In the genomic region with DNA sequence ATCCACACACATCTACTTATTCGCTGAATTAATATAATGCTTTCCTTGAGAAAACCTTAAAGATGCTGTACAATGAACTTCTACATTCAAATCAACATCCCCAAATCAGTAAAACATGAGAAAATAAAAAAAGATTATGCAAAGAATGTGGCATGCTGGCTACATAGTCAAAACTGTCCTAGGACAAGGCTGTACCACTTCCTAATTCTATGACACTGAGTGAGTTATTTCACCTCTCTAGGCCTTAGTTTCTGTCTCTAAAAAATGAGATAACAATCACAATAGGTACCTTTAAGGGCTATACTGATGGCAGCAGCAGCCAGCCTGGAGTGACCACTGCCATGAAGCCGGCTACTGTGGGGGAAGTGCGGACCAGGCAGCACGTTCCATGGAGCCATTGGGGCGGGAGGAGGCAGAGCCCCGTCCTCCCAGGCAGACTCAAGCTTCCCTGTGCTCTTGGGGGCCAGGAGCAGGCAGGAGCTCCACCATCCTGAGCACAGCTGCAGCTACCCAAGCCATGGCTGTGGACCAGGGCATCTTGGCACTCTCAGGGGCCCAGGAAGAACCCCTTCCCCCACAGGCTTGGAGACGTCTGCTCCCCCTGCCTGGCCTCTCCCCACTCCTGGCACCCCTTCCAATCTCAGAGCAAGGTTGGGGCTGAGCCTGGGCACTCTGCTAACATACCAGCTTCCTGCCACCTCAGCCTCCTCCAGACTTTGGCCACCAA, we compare ENCODE assay signal across 11 cellular contexts.
DNase-seq lines count a peak whose midpoint lies in the region; ATAC-seq and TF ChIP-seq lines count a peak whose summit lies in the region.
"Had no signal": no experiment of that assay in that cellular context is flagged by ENCODE, and none has a peak within 500 bp of the region (broad histone marks: within the 10 kb centered on the region; RNA-seq: fewer than 3 reads in every experiment).

No MANE protein-coding gene starts in this region.

- peaks cover 25% of the 10 kb centered on the region for H3K4me1 Mint-ChIP-seq in chondrocyte (ENCODE audit: low read depth)
- peaks cover 0 to 1% (median 0%) of the 10 kb centered on the region in 4 donors for H3K4me1 Mint-ChIP-seq in CD4-positive, alpha-beta memory T cell
- peaks cover 15% of the 10 kb centered on the region for H3K4me1 Mint-ChIP-seq in endothelial cell (ENCODE audit: unreplicated experiment)
- H3K4me1 Mint-ChIP-seq: central memory CD8-positive, alpha-beta T cell had no signal

- H3K4me3 Mint-ChIP-seq in chondrocyte (ENCODE audit: unreplicated experiment) (no peak overlapping the region), endothelial cell (ENCODE audit: unreplicated experiment) (no peak overlapping the region)
- H3K4me3 Mint-ChIP-seq in CD4-positive, alpha-beta memory T cell = no peak overlapping the region
- H3K4me3 Mint-ChIP-seq: central memory CD8-positive, alpha-beta T cell had no signal

- no peaks in the 10 kb centered on the region for H3K36me3 Mint-ChIP-seq in chondrocyte (ENCODE audit: low read depth)
- no peaks in the 10 kb centered on the region for H3K36me3 Mint-ChIP-seq in CD4-positive, alpha-beta memory T cell
- H3K36me3 Mint-ChIP-seq in endothelial cell (ENCODE audit: low read depth, unreplicated experiment) = peaks cover 3% of the 10 kb centered on the region

- ATAC-seq in GM18502 (IDR thresholded peaks at IDR 0.05; ENCODE audit: poor library complexity, unreplicated experiment) = peak; percentile 98
- peak; percentile 94 for ATAC-seq in GM21390 (IDR thresholded peaks at IDR 0.05; ENCODE audit: unreplicated experiment)
- peak; percentile 96 for ATAC-seq in HG03066 (IDR thresholded peaks at IDR 0.05; ENCODE audit: low read depth, unreplicated experiment)

- no peak overlapping the region for H3K27ac ChIP-seq in CD4-positive, alpha-beta memory T cell (ENCODE audit: low read depth, low read length)
- H3K27ac ChIP-seq: C4-2B had no signal

- H3K9me3 Mint-ChIP-seq in chondrocyte (ENCODE audit: low read depth) (no peaks in the 10 kb centered on the region), endothelial cell (ENCODE audit: unreplicated experiment) (no peaks in the 10 kb centered on the region)
- H3K9me3 Mint-ChIP-seq in CD4-positive, alpha-beta memory T cell = no peaks in the 10 kb centered on the region
- H3K9me3 Mint-ChIP-seq: central memory CD8-positive, alpha-beta T cell had no signal

- no peaks in the 10 kb centered on the region for H3K9me3 ChIP-seq in CD4-positive, alpha-beta memory T cell (ENCODE audit: control insufficient read depth in 1 of 2, low read length in 2 of 2)
- H3K9me3 ChIP-seq: HAP-1 had no signal

- POLR2A ChIA-PET in CD4-positive, alpha-beta memory T cell (lab: Charles Lee; ENCODE audit: partially characterized antibody) = no interaction called here

- H3K4me1 ChIP-seq in CD4-positive, alpha-beta memory T cell (ENCODE audit: insufficient read depth, low read length) = no peaks in the 10 kb centered on the region

- DNase-seq in chondrocyte (ENCODE audit: low spot score) (peak; percentile 70), foreskin fibroblast (no peak), endothelial cell (ENCODE audit: low spot score) (no peak), hippocampal formation (lab: John Stamatoyannopoulos, UW) (no peak)
- DNase-seq in CD4-positive, alpha-beta memory T cell = no peak

- H3K36me3 ChIP-seq in CD4-positive, alpha-beta memory T cell (ENCODE audit: insufficient read depth, low read length) = no peaks in the 10 kb centered on the region
- H3K36me3 ChIP-seq: HAP-1 had no signal

- CTCF ChIA-PET in CD4-positive, alpha-beta memory T cell (lab: Charles Lee; ENCODE audit: partially characterized antibody) = interaction anchor here (0.8 to 2.0 kb wide), 6 partner anchors 18 to 213 kb away, joined by 3 to 7 read pairs (median 3); no protein-coding TSS in a partner anchor

- intact Hi-C loops in CD4-positive, alpha-beta memory T cell (cut with micrococcal nuclease) = no loop called here

- no peak for TF ChIP-seq CTCF in chondrocyte (IDR thresholded peaks at IDR 0.05)
- no peak for TF ChIP-seq CTCF in foreskin fibroblast (IDR thresholded peaks at IDR 0.05; ENCODE audit: low read depth, low read length)
- no peak for TF ChIP-seq CTCF in endothelial cell (IDR thresholded peaks at IDR 0.05; ENCODE audit: unreplicated experiment)

- H3K27ac Mint-ChIP-seq in chondrocyte (ENCODE audit: unreplicated experiment) (no peak overlapping the region), endothelial cell (ENCODE audit: unreplicated experiment) (no peak overlapping the region)
- peak overlapping the region in 1 of 7 donors; percentile 59 for H3K27ac Mint-ChIP-seq in CD4-positive, alpha-beta memory T cell

- H3K4me3 ChIP-seq in CD4-positive, alpha-beta memory T cell (ENCODE audit: low read length in 2 of 2) = no peak overlapping the region
- no peak overlapping the region for H3K4me3 ChIP-seq in foreskin fibroblast (ENCODE audit: low read depth in 1 of 2, low read length in 2 of 2)
- H3K4me3 ChIP-seq: HAP-1 had no signal

- no peaks in the 10 kb centered on the region for H3K27me3 ChIP-seq in CD4-positive, alpha-beta memory T cell (ENCODE audit: insufficient read depth, low read length)

- H3K27me3 Mint-ChIP-seq in chondrocyte (ENCODE audit: low read depth) (no peaks in the 10 kb centered on the region), endothelial cell (ENCODE audit: unreplicated experiment) (peaks cover 3% of the 10 kb centered on the region)
- H3K27me3 Mint-ChIP-seq in CD4-positive, alpha-beta memory T cell = peaks cover 0 to 2% of the 10 kb centered on the region in 2 donors
